In the genomic region with DNA sequence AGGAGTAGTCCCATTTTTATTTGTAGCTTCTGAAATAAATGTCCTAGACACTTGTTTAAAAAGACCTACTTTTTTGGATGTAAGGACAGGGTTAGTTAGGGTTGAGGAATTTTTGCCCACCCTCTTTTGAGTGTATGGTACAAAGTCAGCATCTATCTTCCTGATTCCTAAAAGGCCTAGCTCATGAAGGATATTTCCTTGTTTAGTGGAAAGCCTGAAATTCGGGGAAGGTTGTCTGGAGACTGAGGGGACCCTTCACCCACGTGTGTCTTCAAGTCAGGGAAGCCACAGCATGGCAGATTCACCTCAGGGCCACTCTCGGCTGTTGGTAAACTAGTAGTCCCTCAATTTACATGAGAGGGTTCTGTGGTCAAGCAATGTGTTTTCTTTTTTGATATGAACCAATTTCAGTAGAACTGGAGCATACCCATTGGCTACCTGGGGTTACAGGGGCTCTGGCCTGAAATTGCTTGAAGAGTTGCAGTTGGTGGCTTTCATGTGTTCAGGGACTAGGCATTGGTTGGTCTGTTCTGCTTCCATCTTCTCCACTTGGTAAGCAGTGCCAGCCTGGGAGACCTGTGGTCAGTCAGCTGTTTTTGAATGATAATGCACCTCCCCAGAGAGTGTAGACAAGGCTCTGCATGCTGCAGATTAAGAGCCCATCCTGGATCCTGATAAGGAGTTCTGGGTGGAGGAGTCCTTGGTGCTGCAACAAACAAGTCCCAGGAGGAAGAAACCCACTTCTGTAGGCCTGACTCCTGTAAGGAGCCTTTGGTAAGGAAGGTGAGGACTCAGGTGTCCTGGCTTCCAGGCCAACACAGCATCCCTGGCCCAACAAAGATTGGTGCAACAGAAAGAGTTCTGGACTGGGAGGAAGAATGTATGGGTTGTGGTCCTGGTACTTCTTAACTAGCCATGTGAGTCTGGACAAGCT, we compare ENCODE assay signal across 12 cellular contexts. TPM values are rescaled to one million over a fixed set of nuclear protein-coding genes. Genes with fewer than 3 reads are reported as not detected.
A peak's percentile ranks its signal among the peaks of the same experiment; 100 is the strongest.
DNase-seq lines count a peak whose midpoint lies in the region; ATAC-seq and TF ChIP-seq lines count a peak whose summit lies in the region.
"Had no signal": no experiment of that assay in that cellular context is flagged by ENCODE, and none has a peak within 500 bp of the region (broad histone marks: within the 10 kb centered on the region; RNA-seq: fewer than 3 reads in every experiment).

No MANE protein-coding gene starts in this region.

- H3K9ac ChIP-seq in subcutaneous abdominal adipose tissue (ENCODE audit: low read length in 5 of 5) = no peak overlapping the region

- H3K9me3 Mint-ChIP-seq in activated naive CD4-positive, alpha-beta T cell treated with anti-CD3 and anti-CD28 coated beads, Interleukin-2, amount 10 ng/mL, durations not matched to agents 7 days and 5 days = no peaks in the 10 kb centered on the region

- no peaks in the 10 kb centered on the region for H3K9me3 ChIP-seq in subcutaneous abdominal adipose tissue (ENCODE audit: control insufficient read depth in 5 of 5, low read length in 5 of 5)

- TF ChIP-seq CTCF in coronary artery (IDR thresholded peaks at IDR 0.05) (no peak), foreskin keratinocyte (conservative IDR thresholded peaks at IDR 0.05) (no peak)

- ATAC-seq in foreskin keratinocyte (no peak), GM21529 (IDR thresholded peaks at IDR 0.05; ENCODE audit: unreplicated experiment) (no peak)

- H3K27me3 ChIP-seq in subcutaneous abdominal adipose tissue (ENCODE audit: control insufficient read depth in 5 of 5, insufficient read depth in 4 of 5, low read length in 5 of 5) = no peaks in the 10 kb centered on the region
- H3K27me3 ChIP-seq in foreskin keratinocyte = no peaks in the 10 kb centered on the region

- H3K4me1 Mint-ChIP-seq in activated naive CD4-positive, alpha-beta T cell treated with anti-CD3 and anti-CD28 coated beads, Interleukin-2, amount 10 ng/mL, durations not matched to agents 7 days and 5 days = peaks cover 60% of the 10 kb centered on the region

- CTCF ChIA-PET in activated naive CD4-positive, alpha-beta T cell treated with anti-CD3 and anti-CD28 coated beads, Interleukin-2, amount 10 ng/mL, durations not matched to agents 7 days and 5 days (lab: Charles Lee) = interaction anchor here (0.7 to 8.9 kb wide), 6 partner anchors 12 to 44 kb away, joined by 3 to 138 read pairs (median 50); no protein-coding TSS in a partner anchor

- H3K4me3 Mint-ChIP-seq in activated naive CD4-positive, alpha-beta T cell treated with anti-CD3 and anti-CD28 coated beads, Interleukin-2, amount 10 ng/mL, durations not matched to agents 7 days and 5 days = no peak overlapping the region
- H3K4me3 Mint-ChIP-seq: nephron progenitor cell had no signal

- peak; percentile 14 for DNase-seq in activated naive CD4-positive, alpha-beta T cell treated with anti-CD3 and anti-CD28 coated beads, Interleukin-2, amount 10 ng/mL, durations not matched to agents 7 days and 5 days
- DNase-seq in activated naive CD4-positive, alpha-beta T cell (lab: John Stamatoyannopoulos, UW) = no peak
- DNase-seq in OCI-M1 (lab: John Stamatoyannopoulos, UW) (peak; percentile 96), coronary artery (ENCODE audit: low spot score) (peak; percentile 74), foreskin keratinocyte (no peak), CD1c-positive myeloid dendritic cell (ENCODE audit: extremely low spot score) (no peak)
- DNase-seq: anterior cingulate cortex, NCI-H2107, nephron progenitor cell had no signal

- H3K27me3 Mint-ChIP-seq in activated naive CD4-positive, alpha-beta T cell treated with anti-CD3 and anti-CD28 coated beads, Interleukin-2, amount 10 ng/mL, durations not matched to agents 7 days and 5 days = no peaks in the 10 kb centered on the region

- peak overlapping the region in 1 of 2 donors; percentile 47 for H3K27ac ChIP-seq in coronary artery
- H3K27ac ChIP-seq in subcutaneous abdominal adipose tissue (ENCODE audit: low read depth, low read length) = peak overlapping the region; percentile 35
- no peak overlapping the region for H3K27ac ChIP-seq in foreskin keratinocyte
- H3K27ac ChIP-seq: skin epidermis had no signal

- peaks cover 7 to 45% (median 44%) of the 10 kb centered on the region in 5 donors for H3K4me1 ChIP-seq in subcutaneous abdominal adipose tissue (ENCODE audit: control insufficient read depth in 5 of 5, insufficient read depth in 5 of 5, low read length in 5 of 5)
- peaks cover 9% of the 10 kb centered on the region for H3K4me1 ChIP-seq in foreskin keratinocyte

- peaks cover 9 to 38% (median 24%) of the 10 kb centered on the region in 5 donors for H3K36me3 ChIP-seq in subcutaneous abdominal adipose tissue (ENCODE audit: control insufficient read depth in 5 of 5, insufficient read depth in 5 of 5, low read length in 5 of 5)

- H3K27ac Mint-ChIP-seq in activated naive CD4-positive, alpha-beta T cell treated with anti-CD3 and anti-CD28 coated beads, Interleukin-2, amount 10 ng/mL, durations not matched to agents 7 days and 5 days = no peak overlapping the region
- H3K27ac Mint-ChIP-seq: nephron progenitor cell had no signal

- H3K4me3 ChIP-seq in coronary artery (no peak overlapping the region), subcutaneous abdominal adipose tissue (ENCODE audit: low read depth in 1 of 5, low read length in 5 of 5) (no peak overlapping the region)
- H3K4me3 ChIP-seq: skin epidermis had no signal

- H3K36me3 Mint-ChIP-seq in activated naive CD4-positive, alpha-beta T cell treated with anti-CD3 and anti-CD28 coated beads, Interleukin-2, amount 10 ng/mL, durations not matched to agents 7 days and 5 days = peaks cover 65% of the 10 kb centered on the region

RNA-seq across cellular contexts. Expression of gene BTG2, which starts 6.3 kb away (rescaled TPM):
- 25.5 and 26.5 TPM in 2 replicates for total RNA-seq in foreskin keratinocyte
- 15.0 and 19.0 TPM in 2 replicates for polyA plus RNA-seq in foreskin keratinocyte

RNA-seq across cellular contexts. Expression of gene FMOD, which starts 39.3 kb away (rescaled TPM):
- 0.28 and 0.54 TPM in 2 replicates for total RNA-seq in foreskin keratinocyte
- polyA plus RNA-seq in foreskin keratinocyte = 0.35 and 0.60 TPM in 2 replicates

Comparison
In these comparisons a context has a peak if more than half of its experiments do, and no peak if none do; other contexts are left out.
1. DNase-seq: peak in activated naive CD4-positive, alpha-beta T cell treated with anti-CD3 and anti-CD28 coated beads, Interleukin-2, amount 10 ng/mL, durations not matched to agents 7 days and 5 days (single experiment), OCI-M1 (single experiment) and coronary artery (single experiment); none in activated naive CD4-positive, alpha-beta T cell (0 of 4), foreskin keratinocyte (0 of 2) and CD1c-positive myeloid dendritic cell (single experiment).